In genomic region chr21:15293251-15293650, GRCh38 we compare ENCODE assay signal across 13 cellular contexts.
A peak's percentile ranks its signal among the peaks of the same experiment; 100 is the strongest.
DNase-seq lines count a peak whose midpoint lies in the region; ATAC-seq and TF ChIP-seq lines count a peak whose summit lies in the region.
"Had no signal": no experiment of that assay in that cellular context is flagged by ENCODE, and none has a peak within 500 bp of the region (broad histone marks: within the 10 kb centered on the region; RNA-seq: fewer than 3 reads in every experiment).

No MANE protein-coding gene starts in this region.

- intact Hi-C loops in aorta (cut with DNase I) = no loop called here

- peaks cover 36% of the 10 kb centered on the region for H3K4me1 ChIP-seq in HUES64 (ENCODE audit: insufficient read depth, low read length)
- H3K4me1 ChIP-seq in liver (ENCODE audit: control insufficient read depth in 4 of 4, insufficient read depth in 4 of 4, low read length in 3 of 4) = no peaks in the 10 kb centered on the region
- H3K4me1 ChIP-seq in aorta (ENCODE audit: control insufficient read depth in 1 of 2, insufficient read depth in 2 of 2, low read length in 2 of 2) = no peaks in the 10 kb centered on the region

- H3K9me3 ChIP-seq in HUES64 (ENCODE audit: insufficient read depth, low read depth, low read length) = no peaks in the 10 kb centered on the region
- no peaks in the 10 kb centered on the region for H3K9me3 ChIP-seq in liver (ENCODE audit: control insufficient read depth in 4 of 4, low read length in 3 of 4)
- H3K9me3 ChIP-seq in aorta (ENCODE audit: control insufficient read depth, low read length) = no peaks in the 10 kb centered on the region

- TF ChIP-seq RAD21 in liver (IDR thresholded peaks at IDR 0.05) = no peak

- peak overlapping the region; percentile 81 for H3K27ac Mint-ChIP-seq in chondrocyte (ENCODE audit: unreplicated experiment)
- H3K27ac Mint-ChIP-seq: activated naive CD4-positive, alpha-beta T cell treated with anti-CD3 and anti-CD28 coated beads for 36 hours; T-helper 1 cell treated with Interleukin-12 subunit alpha and Interleukin-12 subunit beta and Interleukin-4 antibody, amounts not matched to agents 30 μg/mL and 1 μg/mL, for 36 hours had no signal

- no peak for ATAC-seq in aorta (ENCODE audit: low FRiP score)
- ATAC-seq: left colon had no signal

- no peaks in the 10 kb centered on the region for H3K27me3 Mint-ChIP-seq in chondrocyte (ENCODE audit: low read depth)

- H3K4me3 Mint-ChIP-seq in chondrocyte (ENCODE audit: unreplicated experiment) = no peak overlapping the region
- H3K4me3 Mint-ChIP-seq: activated naive CD4-positive, alpha-beta T cell treated with anti-CD3 and anti-CD28 coated beads for 36 hours; T-helper 1 cell treated with Interleukin-12 subunit alpha and Interleukin-12 subunit beta and Interleukin-4 antibody, amounts not matched to agents 30 μg/mL and 1 μg/mL, for 36 hours had no signal

- TF ChIP-seq CTCF in chondrocyte (IDR thresholded peaks at IDR 0.05) (no peak), liver (IDR thresholded peaks at IDR 0.05; ENCODE audit: low read depth, low read length, missing input control) (no peak)

- DNase-seq in AG08396 (ENCODE audit: low spot score) (peak; percentile 14), chondrocyte (ENCODE audit: low spot score) (no peak), aorta (no peak), ureter (ENCODE audit: low spot score) (no peak), KG1 (lab: John Stamatoyannopoulos, UW) (no peak), DMS153 (lab: John Stamatoyannopoulos, UW) (no peak)
- DNase-seq: activated naive CD4-positive, alpha-beta T cell treated with anti-CD3 and anti-CD28 coated beads for 36 hours; DND-41; Kasumi-1; left colon had no signal

- peak overlapping the region; percentile 34 for H3K27ac ChIP-seq in HUES64 (ENCODE audit: low read depth, low read length)
- no peak overlapping the region for H3K27ac ChIP-seq in liver (ENCODE audit: low read depth in 1 of 2, low read length in 2 of 2)
- H3K27ac ChIP-seq in aorta (ENCODE audit: low read depth in 1 of 2, low read length in 2 of 2) = no peak overlapping the region

- H3K9me3 Mint-ChIP-seq in chondrocyte (ENCODE audit: low read depth) = no peaks in the 10 kb centered on the region
- H3K9me3 Mint-ChIP-seq: activated naive CD4-positive, alpha-beta T cell treated with anti-CD3 and anti-CD28 coated beads for 36 hours; T-helper 1 cell treated with Interleukin-12 subunit alpha and Interleukin-12 subunit beta and Interleukin-4 antibody, amounts not matched to agents 30 μg/mL and 1 μg/mL, for 36 hours had no signal

- H3K36me3 ChIP-seq in HUES64 (ENCODE audit: insufficient read depth, low read length) = no peaks in the 10 kb centered on the region
- H3K36me3 ChIP-seq in liver (ENCODE audit: control insufficient read depth in 4 of 4, insufficient read depth in 3 of 4, low read depth in 1 of 4, low read length in 3 of 4) = no peaks in the 10 kb centered on the region
- no peaks in the 10 kb centered on the region for H3K36me3 ChIP-seq in aorta (ENCODE audit: control insufficient read depth in 1 of 2, insufficient read depth in 2 of 2, low read length in 1 of 2)

- no peak overlapping the region for H3K4me3 ChIP-seq in HUES64 (ENCODE audit: low read length)
- H3K4me3 ChIP-seq in liver (ENCODE audit: low read depth in 1 of 3, low read length in 3 of 3) = no peak overlapping the region
- H3K4me3 ChIP-seq in aorta (ENCODE audit: low read length in 2 of 2) = no peak overlapping the region

- H3K9ac ChIP-seq in HUES64 (ENCODE audit: low read depth, low read length) = no peak overlapping the region
- no peak overlapping the region for H3K9ac ChIP-seq in liver (ENCODE audit: low read depth in 1 of 2, low read length in 2 of 2)

- no peaks in the 10 kb centered on the region for H3K36me3 Mint-ChIP-seq in chondrocyte (ENCODE audit: low read depth)

- peaks cover 40% of the 10 kb centered on the region for H3K4me1 Mint-ChIP-seq in chondrocyte (ENCODE audit: low read depth)

- H3K27me3 ChIP-seq in HUES64 (ENCODE audit: insufficient read depth, low read length) (no peaks in the 10 kb centered on the region), liver (ENCODE audit: control insufficient read depth in 4 of 4, insufficient read depth in 4 of 4, low read length in 3 of 4) (no peaks in the 10 kb centered on the region), aorta (ENCODE audit: control insufficient read depth in 1 of 2, insufficient read depth in 2 of 2, low read length in 1 of 2) (no peaks in the 10 kb centered on the region)

TF ChIP-seq in liver, 16 proteins besides CTCF, POLR2A, EP300 and RAD21:
- TF ChIP-seq YY1 (IDR thresholded peaks at IDR 0.05) (no peak), JUND (IDR thresholded peaks at IDR 0.05) (peak; percentile 58 to 68)
